8 cellular contexts compared by ENCODE assay signal in the genomic region with DNA sequence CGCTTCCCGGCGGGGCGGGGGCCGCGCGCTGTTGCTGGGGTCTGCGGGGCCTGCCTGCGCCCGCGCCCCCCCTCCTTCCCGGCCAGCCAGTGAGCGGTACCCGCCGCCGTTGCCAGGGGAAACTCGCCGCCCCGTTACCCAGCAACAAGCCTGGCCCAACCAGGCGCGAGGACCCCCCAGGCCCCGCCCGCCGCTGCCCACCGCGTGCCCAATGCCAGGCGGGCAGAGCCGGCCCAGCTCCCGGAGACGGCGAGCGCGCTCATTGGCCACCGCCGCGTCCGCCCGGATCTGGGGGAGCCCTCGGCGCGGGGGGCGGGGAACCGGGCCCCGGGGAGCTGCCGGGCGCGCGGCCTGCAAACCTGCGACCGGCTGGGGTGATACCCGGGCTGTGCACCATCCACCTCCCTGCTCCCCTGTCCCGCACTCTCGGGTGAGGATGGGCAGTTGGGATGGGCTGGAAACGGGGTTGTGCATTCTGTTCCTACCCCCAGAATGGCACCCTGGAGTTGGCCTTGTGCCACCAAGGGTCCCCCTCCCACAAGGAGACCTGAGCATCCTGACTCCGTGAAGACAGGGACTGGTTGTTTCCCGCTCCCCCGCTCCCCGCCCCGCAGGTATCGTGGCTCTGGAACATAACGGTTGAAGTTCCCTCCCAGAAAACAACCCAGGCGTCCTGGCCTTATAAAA.
DNase-seq lines count a peak whose midpoint lies in the region; ATAC-seq and FAIRE-seq lines count a peak whose summit lies in the region.

No MANE protein-coding gene starts in this region.

- no peak for ATAC-seq in GM21529 (IDR thresholded peaks at IDR 0.05; ENCODE audit: unreplicated experiment)
- no peak for ATAC-seq in GM21786 (IDR thresholded peaks at IDR 0.05; ENCODE audit: unreplicated experiment)

- peak; percentile 52 for DNase-seq in AG08395 (ENCODE audit: low spot score)
- DNase-seq in HTR-8/SVneo (ENCODE audit: insufficient read length, low spot score), result peak; percentile 76
- peak; percentile 60 for DNase-seq in T-helper 9 cell
- DNase-seq in cerebellar nuclear complex (lab: John Stamatoyannopoulos, UW), result peak; percentile 67 to 74
- DNase-seq in left kidney (ENCODE audit: low read depth, low spot score), result peak; percentile 90
- peak; percentile 74 for DNase-seq in superior temporal gyrus (ENCODE audit: extremely low spot score)

- peak; percentile 85 for FAIRE-seq in HTR-8/SVneo (lab: Jason Lieb, UNC)
